2 cellular contexts compared by ENCODE assay signal in genomic region chr11:108224366-108224765, GRCh38.
TF ChIP-seq lines count a peak whose summit lies in the region.

No MANE protein-coding gene starts in this region.

TF ChIP-seq in H1, 55 proteins besides CTCF, POLR2A, EP300 and RAD21:
- TF ChIP-seq E2F6 (IDR thresholded peaks at IDR 0.05) (no peak), SP1 (IDR thresholded peaks at IDR 0.05; ENCODE audit: low read depth, low read length) (no peak), POU5F1 (IDR thresholded peaks at IDR 0.05; ENCODE audit: low read depth, low read length) (no peak), ATF3 (IDR thresholded peaks at IDR 0.05; ENCODE audit: insufficient read depth, low read depth, low read length) (no peak), TEAD4 (IDR thresholded peaks at IDR 0.05; ENCODE audit: low read depth, low read length) (no peak), SP2 (IDR thresholded peaks at IDR 0.05; ENCODE audit: low read length) (no peak), TBP (IDR thresholded peaks at IDR 0.05; ENCODE audit: low read depth, low read length) (no peak), KDM1A (IDR thresholded peaks at IDR 0.05; ENCODE audit: borderline replicate concordance, low read length) (no peak), SIN3A (conservative IDR thresholded peaks at IDR 0.05 in 1 of 2, IDR thresholded peaks at IDR 0.05 in 1 of 2; ENCODE audit: low read depth in 1 of 2, low read length in 2 of 2) (no peak), BRCA1 (IDR thresholded peaks at IDR 0.05; ENCODE audit: low read depth, low read length) (no peak), TAF1 (IDR thresholded peaks at IDR 0.05; ENCODE audit: low read depth, low read length) (no peak), KDM5A (IDR thresholded peaks at IDR 0.05; ENCODE audit: low read length) (no peak), GABPA (IDR thresholded peaks at IDR 0.05; ENCODE audit: borderline replicate concordance, insufficient read depth, low read length) (no peak), HDAC6 (IDR thresholded peaks at IDR 0.05; ENCODE audit: low read depth, low read length) (no peak), SRF (IDR thresholded peaks at IDR 0.05; ENCODE audit: low read depth, low read length) (no peak), TCF12 (IDR thresholded peaks at IDR 0.05; ENCODE audit: low read depth, low read length) (no peak), RXRA (IDR thresholded peaks at IDR 0.05; ENCODE audit: insufficient read depth, low read depth, low read length) (no peak)

TF ChIP-seq in neural cell, 6 proteins besides CTCF, POLR2A, EP300 and RAD21:
- TF ChIP-seq TAF1 (IDR thresholded peaks at IDR 0.05; ENCODE audit: low read depth) (no peak), POLR2AphosphoS5 (IDR thresholded peaks at IDR 0.05) (no peak), SMC3 (conservative IDR thresholded peaks at IDR 0.05; ENCODE audit: poor library complexity) (no peak), REST (IDR thresholded peaks at IDR 0.05; ENCODE audit: borderline replicate concordance) (no peak), EZH2 (IDR thresholded peaks at IDR 0.05; ENCODE audit: borderline replicate concordance, insufficient read depth, low read length, poor library complexity, severe bottlenecking) (no peak), MXI1 (conservative IDR thresholded peaks at IDR 0.05; ENCODE audit: poor library complexity, severe bottlenecking) (no peak)
